In the genomic region with DNA sequence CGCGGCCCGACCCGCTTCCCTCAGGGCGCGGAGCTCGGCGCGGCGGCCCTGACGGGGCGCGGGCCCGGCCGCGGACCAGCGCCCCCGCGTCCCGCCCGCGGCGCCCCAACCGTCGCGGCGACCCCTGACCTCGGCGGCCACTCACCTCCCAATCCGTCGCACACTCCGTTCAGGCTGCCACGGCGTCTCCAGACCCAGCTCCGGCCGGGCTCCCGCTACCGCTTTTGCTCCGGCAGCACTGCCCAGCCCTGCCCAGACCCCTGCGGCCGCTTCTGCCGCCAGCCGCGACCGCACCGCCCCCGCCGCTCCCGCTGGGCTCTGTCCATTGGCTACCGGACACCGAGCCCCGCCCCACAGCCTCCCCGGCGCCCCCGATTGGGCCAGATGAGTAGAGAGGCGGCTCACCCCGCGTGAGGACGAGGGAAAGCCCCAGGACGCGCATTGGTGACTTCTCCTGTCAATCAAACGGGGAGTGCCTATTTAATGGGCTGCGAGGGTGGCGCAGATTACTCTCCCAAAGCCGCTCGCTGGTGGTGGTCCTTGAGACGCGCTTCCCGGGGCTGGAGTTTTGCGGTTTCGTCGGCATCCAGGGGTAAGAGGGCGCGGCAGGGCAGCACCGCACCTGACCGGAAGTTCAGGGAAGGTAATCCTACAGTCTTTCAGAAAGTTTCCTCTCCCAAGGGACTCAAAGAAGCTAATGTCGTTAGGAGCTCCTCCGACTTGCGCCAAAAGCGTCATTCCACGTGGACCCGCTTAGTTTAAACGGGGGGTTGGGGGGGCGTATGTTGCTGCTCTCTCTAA, we compare ENCODE assay signal across 8 cellular contexts. TPM values are rescaled to one million over a fixed set of nuclear protein-coding genes. Genes with fewer than 3 reads are reported as not detected.
A peak's percentile ranks its signal among the peaks of the same experiment; 100 is the strongest.
DNase-seq lines count a peak whose midpoint lies in the region; ATAC-seq and TF ChIP-seq lines count a peak whose summit lies in the region.

A gene with protein sequence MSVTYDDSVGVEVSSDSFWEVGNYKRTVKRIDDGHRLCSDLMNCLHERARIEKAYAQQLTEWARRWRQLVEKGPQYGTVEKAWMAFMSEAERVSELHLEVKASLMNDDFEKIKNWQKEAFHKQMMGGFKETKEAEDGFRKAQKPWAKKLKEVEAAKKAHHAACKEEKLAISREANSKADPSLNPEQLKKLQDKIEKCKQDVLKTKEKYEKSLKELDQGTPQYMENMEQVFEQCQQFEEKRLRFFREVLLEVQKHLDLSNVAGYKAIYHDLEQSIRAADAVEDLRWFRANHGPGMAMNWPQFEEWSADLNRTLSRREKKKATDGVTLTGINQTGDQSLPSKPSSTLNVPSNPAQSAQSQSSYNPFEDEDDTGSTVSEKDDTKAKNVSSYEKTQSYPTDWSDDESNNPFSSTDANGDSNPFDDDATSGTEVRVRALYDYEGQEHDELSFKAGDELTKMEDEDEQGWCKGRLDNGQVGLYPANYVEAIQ (minus strand): TSS at position 274 of the 801 bp plus-strand sequence. CDS start 103,069 bp downstream, outside the sequence.

- H3K27ac Mint-ChIP-seq in activated CD4-positive, alpha-beta T cell treated with anti-CD3 and anti-CD28 coated beads, Interleukin-2, amount 10 ng/mL, durations not matched to agents 24 days and 14 days = peak within 1 kb of the TSS; percentile 88

- no peaks in the 10 kb centered on the region for H3K9me3 Mint-ChIP-seq in activated CD4-positive, alpha-beta T cell treated with anti-CD3 and anti-CD28 coated beads, Interleukin-2, amount 10 ng/mL, durations not matched to agents 24 days and 14 days

- peaks cover 26% of the 10 kb centered on the region for H3K4me1 Mint-ChIP-seq in activated CD4-positive, alpha-beta T cell treated with anti-CD3 and anti-CD28 coated beads, Interleukin-2, amount 10 ng/mL, durations not matched to agents 24 days and 14 days

- peak; percentile 88 for ATAC-seq in GM19351 (IDR thresholded peaks at IDR 0.05; ENCODE audit: unreplicated experiment)
- peak; percentile 89 for ATAC-seq in HG03520 (IDR thresholded peaks at IDR 0.05; ENCODE audit: unreplicated experiment)

- H3K27ac ChIP-seq in C4-2B = peak within 1 kb of the TSS; percentile 67
- peak within 1 kb of the TSS; percentile 21 to 93 for H3K27ac ChIP-seq in coronary artery

- no peak for TF ChIP-seq CTCF in C4-2B (conservative IDR thresholded peaks at IDR 0.05)
- no peak for TF ChIP-seq CTCF in coronary artery (IDR thresholded peaks at IDR 0.05)

- peaks cover 8% of the 10 kb centered on the region for H3K27me3 Mint-ChIP-seq in activated CD4-positive, alpha-beta T cell treated with anti-CD3 and anti-CD28 coated beads, Interleukin-2, amount 10 ng/mL, durations not matched to agents 24 days and 14 days

- H3K4me3 Mint-ChIP-seq in activated CD4-positive, alpha-beta T cell treated with anti-CD3 and anti-CD28 coated beads, Interleukin-2, amount 10 ng/mL, durations not matched to agents 24 days and 14 days = peak within 1 kb of the TSS; percentile 95

- intact Hi-C loops in activated CD4-positive, alpha-beta T cell treated with anti-CD3 and anti-CD28 coated beads, Interleukin-2, amount 10 ng/mL, durations not matched to agents 24 days and 14 days (cut with micrococcal nuclease) = loop anchor here (1.0 to 5.0 kb wide), 4 partner anchors 15 to 158 kb away; partner anchors contain the start of genes ARFGAP3 and TTLL1

- peak; percentile 87 for DNase-seq in NCI-H526 treated with DMSO at 0.1 percent for 48 hours (lab: John Stamatoyannopoulos, UW)
- peak; percentile 100 for DNase-seq in activated CD4-positive, alpha-beta T cell treated with anti-CD3 and anti-CD28 coated beads, Interleukin-2, amount 10 ng/mL, durations not matched to agents 24 days and 14 days
- peak; percentile 99 for DNase-seq in coronary artery (ENCODE audit: low spot score)
- DNase-seq in left kidney (ENCODE audit: low read depth, low spot score) = peak; percentile 100
- DNase-seq in stimulated activated CD4-positive, alpha-beta T cell treated with anti-CD3 and anti-CD28 coated beads, Interleukin-1b, Interleukin-23, amount 100 ng/mL, for 48 hours = peak; percentile 99

- H3K36me3 Mint-ChIP-seq in activated CD4-positive, alpha-beta T cell treated with anti-CD3 and anti-CD28 coated beads, Interleukin-2, amount 10 ng/mL, durations not matched to agents 24 days and 14 days (ENCODE audit: low read depth) = peaks cover 1% of the 10 kb centered on the region

- H3K4me3 ChIP-seq in coronary artery = peak within 1 kb of the TSS; percentile 86

RNA-seq across cellular contexts. Expression of the gene that starts here (rescaled TPM):
- total RNA-seq in activated CD4-positive, alpha-beta T cell treated with anti-CD3 and anti-CD28 coated beads, Interleukin-2, amount 10 ng/mL, durations not matched to agents 24 days and 14 days = 32.5 and 33.0 TPM in 2 replicates

Comparison
In these comparisons a context has a peak if more than half of its experiments do, and no peak if none do; other contexts are left out.
1. Peak in every context shown above with its lines: DNase-seq, ATAC-seq, H3K4me3 ChIP-seq and H3K27ac ChIP-seq.